8 cellular contexts compared by ENCODE assay signal in the genomic region with DNA sequence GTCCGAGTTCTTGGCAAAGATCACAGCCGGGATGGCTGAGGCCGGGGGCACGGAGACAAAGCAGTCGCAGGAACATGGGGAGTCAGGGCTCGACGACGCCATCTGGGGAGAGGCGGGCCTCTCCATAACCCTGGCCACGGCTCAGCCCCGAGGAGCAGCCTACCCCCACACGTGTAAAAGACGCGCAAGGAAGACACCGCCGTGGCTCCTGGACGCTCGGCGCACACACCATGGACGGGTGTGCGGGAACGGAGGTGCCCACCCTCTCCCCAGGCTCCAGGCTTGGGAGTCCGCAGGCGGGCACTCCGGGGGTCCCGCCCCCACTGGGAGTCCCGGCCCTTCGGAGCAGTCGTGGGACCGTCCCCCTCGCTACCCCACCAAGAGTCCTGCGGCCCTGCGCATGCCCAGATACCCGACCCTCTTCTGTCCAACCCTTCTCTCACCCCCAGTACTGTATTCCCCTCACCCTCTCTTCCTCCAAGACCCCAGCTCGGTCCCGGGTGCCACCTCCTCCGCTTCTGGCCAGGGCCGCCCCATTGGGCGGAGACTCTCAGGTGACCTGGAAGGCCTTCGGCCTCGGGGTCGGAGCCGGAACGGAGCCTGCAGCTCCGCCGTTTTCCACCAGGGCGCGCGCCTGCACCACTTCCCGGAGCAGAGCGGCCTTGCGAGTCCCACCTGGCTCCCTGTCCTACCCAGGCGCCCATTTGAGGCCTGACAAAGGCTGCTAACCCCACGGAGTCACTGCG. TPM values are rescaled to one million over a fixed set of nuclear protein-coding genes. Genes with fewer than 3 reads are reported as not detected.
DNase-seq lines count a peak whose midpoint lies in the region; ATAC-seq and TF ChIP-seq lines count a peak whose summit lies in the region.

A gene (minus strand): TSS at position 532 of the 746 bp plus-strand sequence. CDS start 430 bp downstream, at position 102.

- no peak within 1 kb of the TSS for H3K27ac ChIP-seq in foreskin keratinocyte

- no peaks in the 10 kb centered on the region for H3K9me3 ChIP-seq in neuron (ENCODE audit: low read length)

- TF ChIP-seq CTCF in LNCaP clone FGC (IDR thresholded peaks at IDR 0.05; ENCODE audit: control insufficient read depth, extremely low read depth, insufficient read depth) (peak; percentile 92), foreskin keratinocyte (conservative IDR thresholded peaks at IDR 0.05) (peak; percentile 98), subcutaneous adipose tissue (IDR thresholded peaks at IDR 0.05; ENCODE audit: low read depth) (no peak)

- H3K27me3 ChIP-seq in foreskin keratinocyte, result no peaks in the 10 kb centered on the region
- H3K27me3 ChIP-seq in neuron (ENCODE audit: insufficient read depth, low read length), result peaks cover 20% of the 10 kb centered on the region

- H3K4me3 ChIP-seq in LNCaP clone FGC (ENCODE audit: low read depth, low read length), result peak within 1 kb of the TSS; percentile 82
- H3K4me3 ChIP-seq in neuron (ENCODE audit: low read length), result peak within 1 kb of the TSS; percentile 68

- H3K36me3 ChIP-seq in neuron (ENCODE audit: insufficient read depth, low read length), result peaks cover 6% of the 10 kb centered on the region

- H2AFZ ChIP-seq in neuron (ENCODE audit: low read depth, low read length), result peak within 1 kb of the TSS; percentile 69

- ATAC-seq in GM21737 (IDR thresholded peaks at IDR 0.05; ENCODE audit: unreplicated experiment) (peak; percentile 80), foreskin keratinocyte (peak; percentile 77)

- H3K4me1 ChIP-seq in foreskin keratinocyte (no peaks in the 10 kb centered on the region), neuron (ENCODE audit: insufficient read depth, low read length) (peaks cover 20% of the 10 kb centered on the region)

- DNase-seq in DMS79 treated with DMSO at 0.1 percent for 48 hours (lab: John Stamatoyannopoulos, UW), result peak; percentile 88
- peak; percentile 56 for DNase-seq in LNCaP clone FGC (ENCODE audit: low read depth)
- DNase-seq in SHP77 (lab: John Stamatoyannopoulos, UW), result peak; percentile 86
- peak; percentile 72 for DNase-seq in activated gamma-delta T cell (lab: John Stamatoyannopoulos, UW)
- peak; percentile 43 to 68 for DNase-seq in foreskin keratinocyte

RNA-seq across cellular contexts. Expression of the gene that starts here (rescaled TPM):
- 28.1 and 32.4 TPM in 2 replicates for total RNA-seq in foreskin keratinocyte
- polyA plus RNA-seq in foreskin keratinocyte, result 35.8 and 40.7 TPM in 2 replicates
- total RNA-seq in subcutaneous adipose tissue, result 100 to 1,000 TPM in 2 of 4 donors, 10 to 100 TPM in 2; 32.8 to 194 (median 79.8) TPM
